Comparison of ENCODE assay signal across 8 cellular contexts in genomic region chr17:68431661-68432071, GRCh38. TPM values are rescaled to one million over a fixed set of nuclear protein-coding genes. Genes with fewer than 3 reads are reported as not detected.
DNase-seq lines count a peak whose midpoint lies in the region; ATAC-seq, FAIRE-seq and TF ChIP-seq lines count a peak whose summit lies in the region.
"Had no signal": no experiment of that assay in that cellular context is flagged by ENCODE, and none has a peak within 500 bp of the region (broad histone marks: within the 10 kb centered on the region; RNA-seq: fewer than 3 reads in every experiment).

No MANE protein-coding gene starts in this region.

- peaks cover 14% of the 10 kb centered on the region for H3K4me1 Mint-ChIP-seq in activated CD8-positive, alpha-beta T cell treated with anti-CD3 and anti-CD28 coated beads for 36 hours (ENCODE audit: low read depth)

- H3K36me3 ChIP-seq in DOHH2 (ENCODE audit: control insufficient read depth, low read length) = no peaks in the 10 kb centered on the region

- peak; percentile 49 for ATAC-seq in activated CD8-positive, alpha-beta T cell treated with anti-CD3 and anti-CD28 coated beads for 36 hours
- ATAC-seq in HG02840 (IDR thresholded peaks at IDR 0.05; ENCODE audit: low FRiP score, unreplicated experiment) = no peak

- H3K4me3 Mint-ChIP-seq in activated CD8-positive, alpha-beta T cell treated with anti-CD3 and anti-CD28 coated beads for 36 hours = no peak overlapping the region

- H3K27me3 Mint-ChIP-seq in activated CD8-positive, alpha-beta T cell treated with anti-CD3 and anti-CD28 coated beads for 36 hours = no peaks in the 10 kb centered on the region

- H3K27ac Mint-ChIP-seq in activated CD8-positive, alpha-beta T cell treated with anti-CD3 and anti-CD28 coated beads for 36 hours = no peak overlapping the region

- peak; percentile 62 for TF ChIP-seq CTCF in DOHH2 (IDR thresholded peaks at IDR 0.05; ENCODE audit: low read depth, low read length, poor library complexity, severe bottlenecking)
- peak; percentile 23 for TF ChIP-seq CTCF in activated CD8-positive, alpha-beta T cell treated with anti-CD3 and anti-CD28 coated beads for 36 hours (IDR thresholded peaks at IDR 0.05)

- CTCF ChIA-PET in activated CD8-positive, alpha-beta T cell treated with anti-CD3 and anti-CD28 coated beads for 36 hours (lab: Charles Lee) = interaction anchor here (0.6 to 9.3 kb wide), 26 partner anchors 9 to 258 kb away, joined by 3 to 122 read pairs (median 4); partner anchors contain the start of genes AMZ2 and SLC16A6

- peak; percentile 72 for DNase-seq in Jurkat, Clone E6-1 (ENCODE audit: low read depth, low spot score)
- DNase-seq in activated CD8-positive, alpha-beta T cell treated with anti-CD3 and anti-CD28 coated beads for 36 hours = peak; percentile 67
- peak; percentile 49 for DNase-seq in germinal center (ENCODE audit: low spot score)
- peak; percentile 44 for DNase-seq in urothelium cell line (ENCODE audit: low spot score)
- no peak for DNase-seq in foreskin melanocyte

- H3K79me2 ChIP-seq in DOHH2 (ENCODE audit: control insufficient read depth, low read length) = no peaks in the 10 kb centered on the region

- no peaks in the 10 kb centered on the region for H3K9me2 ChIP-seq in DOHH2 (replicated peaks; ENCODE audit: control insufficient read depth, low read length)

- H3K9me3 ChIP-seq in DOHH2 (ENCODE audit: control insufficient read depth, insufficient read depth, low read length) = no peaks in the 10 kb centered on the region
- H3K9me3 ChIP-seq: Peyer's patch had no signal

- intact Hi-C loops in activated CD8-positive, alpha-beta T cell treated with anti-CD3 and anti-CD28 coated beads for 36 hours (cut with micrococcal nuclease) = loop anchor here (10.0 kb wide), 2 partner anchors 137 to 257 kb away; partner anchors contain the start of genes ARSG and SLC16A6

- no peaks in the 10 kb centered on the region for H4K20me1 ChIP-seq in DOHH2 (ENCODE audit: control insufficient read depth, insufficient read depth, low read depth, low read length)

- no peak overlapping the region for H3K4me3 ChIP-seq in DOHH2 (ENCODE audit: low read length)
- no peak overlapping the region for H3K4me3 ChIP-seq in Jurkat, Clone E6-1 (ENCODE audit: low read length)
- H3K4me3 ChIP-seq: Peyer's patch had no signal

- H3K27me3 ChIP-seq in DOHH2 (ENCODE audit: control insufficient read depth, low read length) = no peaks in the 10 kb centered on the region
- H3K27me3 ChIP-seq: Peyer's patch had no signal

- no peaks in the 10 kb centered on the region for H3F3A ChIP-seq in DOHH2 (ENCODE audit: control insufficient read depth, insufficient read depth)

- peaks cover 15% of the 10 kb centered on the region for H3K4me1 ChIP-seq in DOHH2 (ENCODE audit: control insufficient read depth, low read length)

- H3K27ac ChIP-seq in DOHH2 (ENCODE audit: low read depth, low read length) = no peak overlapping the region
- H3K27ac ChIP-seq: Peyer's patch had no signal

- no peak for FAIRE-seq in urothelium cell line (lab: Jason Lieb, UNC)

- POLR2A ChIA-PET in activated CD8-positive, alpha-beta T cell treated with anti-CD3 and anti-CD28 coated beads for 36 hours (lab: Charles Lee) = interaction anchor here (0.7 to 2.0 kb wide), 5 partner anchors 9 to 194 kb away, joined by 3 to 7 read pairs (median 4); no protein-coding TSS in a partner anchor

- no peak overlapping the region for H3K4me2 ChIP-seq in DOHH2 (ENCODE audit: low read length)

- H3K9me3 Mint-ChIP-seq in activated CD8-positive, alpha-beta T cell treated with anti-CD3 and anti-CD28 coated beads for 36 hours = no peaks in the 10 kb centered on the region

- H3K36me3 Mint-ChIP-seq in activated CD8-positive, alpha-beta T cell treated with anti-CD3 and anti-CD28 coated beads for 36 hours (ENCODE audit: low read depth) = peaks cover 6% of the 10 kb centered on the region

RNA-seq across cellular contexts. Expression of gene WIPI1, which starts 25.6 kb away (rescaled TPM):
- 6.2 TPM for polyA plus RNA-seq in Jurkat, Clone E6-1 (2012; ENCODE audit: insufficient read depth, insufficient read length)
- 10 to 100 TPM; 11.3 to 13.1 TPM for total RNA-seq in activated CD8-positive, alpha-beta T cell treated with anti-CD3 and anti-CD28 coated beads for 36 hours
